Comparison of ENCODE assay signal across 22 cellular contexts in the genomic region with DNA sequence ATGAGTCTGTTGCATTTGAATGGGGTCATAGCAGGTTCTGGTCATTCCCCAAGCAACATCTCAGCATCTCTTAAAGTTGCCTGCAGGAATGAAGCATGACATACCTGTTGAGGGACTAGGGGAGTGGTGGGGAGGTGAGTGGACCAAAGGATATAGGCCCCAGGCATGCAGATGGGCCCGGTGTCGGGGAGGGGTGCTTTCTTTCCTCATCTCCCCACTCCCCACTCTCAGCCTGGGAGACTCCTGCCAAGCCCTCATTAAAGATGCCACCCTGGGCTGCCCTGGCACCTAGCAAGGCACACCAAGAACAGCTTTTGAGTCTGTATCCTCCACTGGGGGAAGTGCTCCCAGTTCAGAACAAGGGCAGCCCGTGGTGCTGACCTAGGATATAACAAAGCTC. TPM values are rescaled to one million over a fixed set of nuclear protein-coding genes. Genes with fewer than 3 reads are reported as not detected.
"Had no signal": no experiment of that assay in that cellular context is flagged by ENCODE, and none has a peak within 500 bp of the region (broad histone marks: within the 10 kb centered on the region; RNA-seq: fewer than 3 reads in every experiment).

No MANE protein-coding gene starts in this region.

- H3K4me3 Mint-ChIP-seq: activated naive CD4-positive, alpha-beta T cell treated with anti-CD3 and anti-CD28 coated beads, Interleukin-2, amount 50 U/mL, for 24 hours; activated T-helper 1 cell treated with anti-CD3 and anti-CD28 coated beads, Interleukin-12 subunit alpha, Interleukin-12 subunit beta, Interleukin-2, Interleukin-4 antibody, amounts not matched to agents 30 ng/mL and 10 ng/mL and 1 ng/mL, durations not matched to agents 14 hours and 24 hours and 36 hours; brain; memory B cell; stimulated activated naive B cell treated with anti-CD40 and anti-IgM and Interleukin-4, amounts not matched to agents 10 μg/mL and 1 μg/mL and 100 μg/mL, for 72 hours; T-cell; T-helper 2 cell treated with Interferon-gamma antibody and Interleukin-4, amounts not matched to agents 5 μg/mL and 100 μg/mL, for 36 hours had no signal

- H3K4me3 ChIP-seq: left lung, transverse colon, uterus had no signal

- H3K27me3 Mint-ChIP-seq: activated naive CD4-positive, alpha-beta T cell treated with anti-CD3 and anti-CD28 coated beads, Interleukin-2, amount 50 U/mL, for 24 hours; brain; memory B cell; stimulated activated naive B cell treated with anti-CD40 and anti-IgM and Interleukin-4, amounts not matched to agents 10 μg/mL and 1 μg/mL and 100 μg/mL, for 72 hours; T-cell had no signal

- H3K4me1 Mint-ChIP-seq: activated naive CD4-positive, alpha-beta T cell treated with anti-CD3 and anti-CD28 coated beads, Interleukin-2, amount 50 U/mL, for 24 hours; memory B cell; stimulated activated naive B cell treated with anti-CD40 and anti-IgM and Interleukin-4, amounts not matched to agents 10 μg/mL and 1 μg/mL and 100 μg/mL, for 72 hours; T-cell had no signal

- ATAC-seq: left lung; sciatic nerve; stimulated activated naive B cell treated with anti-CD40 and anti-IgM and Interleukin-4, amounts not matched to agents 10 μg/mL and 1 μg/mL and 100 μg/mL, for 72 hours; T-cell had no signal

- H3K4me1 ChIP-seq: left lung, transverse colon had no signal

- H3K9me3 ChIP-seq: left lung, transverse colon, uterus had no signal

- H3K27ac ChIP-seq: left lung, transverse colon, VCaP had no signal

- H3K27ac Mint-ChIP-seq: activated naive CD4-positive, alpha-beta T cell treated with anti-CD3 and anti-CD28 coated beads, Interleukin-2, amount 50 U/mL, for 24 hours; activated T-helper 1 cell treated with anti-CD3 and anti-CD28 coated beads, Interleukin-12 subunit alpha, Interleukin-12 subunit beta, Interleukin-2, Interleukin-4 antibody, amounts not matched to agents 30 ng/mL and 10 ng/mL and 1 ng/mL, durations not matched to agents 14 hours and 24 hours and 36 hours; memory B cell; stimulated activated naive B cell treated with anti-CD40 and anti-IgM and Interleukin-4, amounts not matched to agents 10 μg/mL and 1 μg/mL and 100 μg/mL, for 72 hours had no signal

- H3K9me3 Mint-ChIP-seq: activated naive CD4-positive, alpha-beta T cell treated with anti-CD3 and anti-CD28 coated beads, Interleukin-2, amount 50 U/mL, for 24 hours; activated T-helper 1 cell treated with anti-CD3 and anti-CD28 coated beads, Interleukin-12 subunit alpha, Interleukin-12 subunit beta, Interleukin-2, Interleukin-4 antibody, amounts not matched to agents 30 ng/mL and 10 ng/mL and 1 ng/mL, durations not matched to agents 14 hours and 24 hours and 36 hours; brain; memory B cell; stimulated activated naive B cell treated with anti-CD40 and anti-IgM and Interleukin-4, amounts not matched to agents 10 μg/mL and 1 μg/mL and 100 μg/mL, for 72 hours; T-cell; T-helper 2 cell treated with Interferon-gamma antibody and Interleukin-4, amounts not matched to agents 5 μg/mL and 100 μg/mL, for 36 hours had no signal

- H3K27me3 ChIP-seq: left lung, transverse colon, uterus had no signal

- H3K36me3 ChIP-seq: transverse colon, uterus had no signal

- DNase-seq: activated gamma-delta T cell treated with Interleukin-2 at 50 U/mL for 16 hours; anterior cingulate cortex; effector memory CD4-positive, alpha-beta T cell; foreskin melanocyte; left lung; occipital lobe; small intestine; stimulated activated CD4-positive, alpha-beta T cell treated with anti-CD3 and anti-CD28 coated beads, Interleukin-15, amount 100 ng/mL, for 24 hours; stimulated activated naive B cell treated with anti-CD40 and anti-IgM and Interleukin-4, amounts not matched to agents 10 μg/mL and 1 μg/mL and 100 μg/mL, for 72 hours; T-cell; uterus had no signal

RNA-seq across cellular contexts. Expression of a gene that starts 54.2 kb away (rescaled TPM):
- total RNA-seq: activated CD8-positive, alpha-beta memory T cell treated with anti-CD3 and anti-CD28 coated beads for 36 hours; activated T-helper 1 cell treated with anti-CD3 and anti-CD28 coated beads, Interleukin-12 subunit alpha, Interleukin-12 subunit beta, Interleukin-2, Interleukin-4 antibody, amounts not matched to agents 30 ng/mL and 10 ng/mL and 1 ng/mL, durations not matched to agents 14 hours and 24 hours and 36 hours; dermis microvascular lymphatic vessel endothelial cell; kidney epithelial cell had no signal
